15 cellular contexts compared by ENCODE assay signal in genomic region chr22:40449676-40450035, GRCh38.
DNase-seq lines count a peak whose midpoint lies in the region; ATAC-seq and TF ChIP-seq lines count a peak whose summit lies in the region.
"Had no signal": no experiment of that assay in that cellular context is flagged by ENCODE, and none has a peak within 500 bp of the region (broad histone marks: within the 10 kb centered on the region; RNA-seq: fewer than 3 reads in every experiment).

No MANE protein-coding gene starts in this region.

- peaks cover 23% of the 10 kb centered on the region for H3K79me2 ChIP-seq in GM23338 (replicated peaks; ENCODE audit: insufficient read depth)

- H3K9me3 Mint-ChIP-seq in GM23338 (peaks cover 3% of the 10 kb centered on the region; the same call in 2 of the 3 replicates), naive B cell (no peaks in the 10 kb centered on the region)

- POLR2A ChIA-PET in GM10248 (lab: Yijun Ruan, JAX): no interaction called here

- 0 out of 2 replicates have a peak, but pooled peaks cover 13% of the 10 kb centered on the region for H3F3A ChIP-seq in GM23338 (replicated peaks; ENCODE audit: low read depth)

- peak overlapping the region; percentile 61 for H3K4me2 ChIP-seq in GM23338

- DNase-seq in AG20443 (ENCODE audit: low spot score) (peak; percentile 26), GM23338 (ENCODE audit: low spot score) (no peak), cerebellum (ENCODE audit: low spot score) (peak; percentile 66), naive B cell (no peak), GM10248 (ENCODE audit: extremely low spot score) (no peak), WERI-Rb-1 (no peak)
- DNase-seq: activated naive CD4-positive, alpha-beta T cell; endodermal cell; islet precursor cell; OCI-M1; pancreas had no signal

- no peak for TF ChIP-seq CTCF in GM23338 (conservative IDR thresholded peaks at IDR 0.05; ENCODE audit: low read depth in 2 of 2)
- no peak for TF ChIP-seq CTCF in GM10248 (IDR thresholded peaks at IDR 0.05; ENCODE audit: control extremely low read depth, extremely low read depth, low read depth, missing control alignments)
- no peak for TF ChIP-seq CTCF in WERI-Rb-1 (IDR thresholded peaks at IDR 0.05; ENCODE audit: low read depth, low read length)

- ATAC-seq in GM23338 (no peak), naive B cell (ENCODE audit: low read depth in 2 of 2) (no peak), HG02852 (IDR thresholded peaks at IDR 0.05; ENCODE audit: unreplicated experiment) (no peak), HG03520 (IDR thresholded peaks at IDR 0.05; ENCODE audit: unreplicated experiment) (no peak)
- ATAC-seq: HCT116 had no signal

- CTCF ChIA-PET in GM10248 (lab: Yijun Ruan, JAX): interaction anchor here (1.0 to 3.3 kb wide), 2 partner anchors 13 to 25 kb away, joined by 3 to 27 read pairs; no protein-coding TSS in a partner anchor

- H3K27ac Mint-ChIP-seq in GM23338: no peak overlapping the region
- H3K27ac Mint-ChIP-seq in naive B cell: peak overlapping the region in 4 of 6 donors; percentile 39 to 89 (median 54)
- H3K27ac Mint-ChIP-seq: endodermal cell had no signal

- H3K27me3 Mint-ChIP-seq in GM23338 (ENCODE audit: insufficient read depth, low read depth, poor library complexity): peaks cover 5% of the 10 kb centered on the region
- H3K27me3 Mint-ChIP-seq in naive B cell: no peaks in the 10 kb centered on the region

- H3K27ac ChIP-seq in GM23338 (ENCODE audit: low read depth): peak overlapping the region; percentile 71; the same call in 1 of the 2 replicates
- H3K27ac ChIP-seq in WERI-Rb-1: no peak overlapping the region
- H3K27ac ChIP-seq: pancreas, VCaP had no signal

- no peak overlapping the region for H2AFZ ChIP-seq in GM23338

- H3K36me3 ChIP-seq in GM23338 (ENCODE audit: insufficient read depth): no peaks in the 10 kb centered on the region
- no peaks in the 10 kb centered on the region; the same call in none of the 2 replicates for H3K36me3 ChIP-seq in WERI-Rb-1
- H3K36me3 ChIP-seq: pancreas had no signal

- peaks cover 7% of the 10 kb centered on the region; the same call in 2 of the 3 replicates for H3K36me3 Mint-ChIP-seq in GM23338 (ENCODE audit: low read depth)
- H3K36me3 Mint-ChIP-seq in naive B cell: peaks cover 3 to 16% of the 10 kb centered on the region in 2 donors

- H3K4me3 Mint-ChIP-seq in GM23338: no peak overlapping the region
- no peak overlapping the region for H3K4me3 Mint-ChIP-seq in naive B cell
- H3K4me3 Mint-ChIP-seq: endodermal cell had no signal

- H3K9me3 ChIP-seq in WERI-Rb-1 (ENCODE audit: severe bottlenecking): no peaks in the 10 kb centered on the region
- H3K9me3 ChIP-seq: pancreas had no signal

- H3K27me3 ChIP-seq in GM23338 (ENCODE audit: insufficient read depth): no peaks in the 10 kb centered on the region
- H3K27me3 ChIP-seq in WERI-Rb-1 (ENCODE audit: insufficient read depth, low read depth, severe bottlenecking): no peaks in the 10 kb centered on the region
- H3K27me3 ChIP-seq: pancreas had no signal

- H3K4me1 Mint-ChIP-seq in GM23338 (peaks cover 22% of the 10 kb centered on the region), naive B cell (peaks cover 53 to 96% (median 78%) of the 10 kb centered on the region in 3 donors)

- 0 out of 2 replicates have a peak overlapping the region, but pooled peaks have one; percentile 18 for H3K4me3 ChIP-seq in GM23338
- no peak overlapping the region for H3K4me3 ChIP-seq in WERI-Rb-1 (ENCODE audit: low read depth, low read length)
- H3K4me3 ChIP-seq: pancreas had no signal

- no peaks in the 10 kb centered on the region for H3K9me2 ChIP-seq in GM23338 (ENCODE audit: insufficient read depth)

- peaks cover 31% of the 10 kb centered on the region for H3K4me1 ChIP-seq in GM23338 (ENCODE audit: insufficient read depth)

- no peaks in the 10 kb centered on the region for H4K20me1 ChIP-seq in GM23338 (replicated peaks; ENCODE audit: insufficient read depth)

TF ChIP-seq in GM23338, 12 proteins besides CTCF, POLR2A, EP300 and RAD21 (continues in another document):
- TF ChIP-seq ZNF462 (CRISPR knock-in tag; IDR thresholded peaks at IDR 0.05): no peak
- TF ChIP-seq STAT1 (IDR thresholded peaks at IDR 0.05; ENCODE audit: unreplicated experiment): no peak
- TF ChIP-seq EZH2 (IDR thresholded peaks at IDR 0.05; ENCODE audit: low read depth, unreplicated experiment): no peak
- TF ChIP-seq EZH2phosphoT487 (IDR thresholded peaks at IDR 0.05; ENCODE audit: unreplicated experiment): no peak
- no peak for TF ChIP-seq JUNB (IDR thresholded peaks at IDR 0.05; ENCODE audit: unreplicated experiment)
- TF ChIP-seq, protein P1, sequence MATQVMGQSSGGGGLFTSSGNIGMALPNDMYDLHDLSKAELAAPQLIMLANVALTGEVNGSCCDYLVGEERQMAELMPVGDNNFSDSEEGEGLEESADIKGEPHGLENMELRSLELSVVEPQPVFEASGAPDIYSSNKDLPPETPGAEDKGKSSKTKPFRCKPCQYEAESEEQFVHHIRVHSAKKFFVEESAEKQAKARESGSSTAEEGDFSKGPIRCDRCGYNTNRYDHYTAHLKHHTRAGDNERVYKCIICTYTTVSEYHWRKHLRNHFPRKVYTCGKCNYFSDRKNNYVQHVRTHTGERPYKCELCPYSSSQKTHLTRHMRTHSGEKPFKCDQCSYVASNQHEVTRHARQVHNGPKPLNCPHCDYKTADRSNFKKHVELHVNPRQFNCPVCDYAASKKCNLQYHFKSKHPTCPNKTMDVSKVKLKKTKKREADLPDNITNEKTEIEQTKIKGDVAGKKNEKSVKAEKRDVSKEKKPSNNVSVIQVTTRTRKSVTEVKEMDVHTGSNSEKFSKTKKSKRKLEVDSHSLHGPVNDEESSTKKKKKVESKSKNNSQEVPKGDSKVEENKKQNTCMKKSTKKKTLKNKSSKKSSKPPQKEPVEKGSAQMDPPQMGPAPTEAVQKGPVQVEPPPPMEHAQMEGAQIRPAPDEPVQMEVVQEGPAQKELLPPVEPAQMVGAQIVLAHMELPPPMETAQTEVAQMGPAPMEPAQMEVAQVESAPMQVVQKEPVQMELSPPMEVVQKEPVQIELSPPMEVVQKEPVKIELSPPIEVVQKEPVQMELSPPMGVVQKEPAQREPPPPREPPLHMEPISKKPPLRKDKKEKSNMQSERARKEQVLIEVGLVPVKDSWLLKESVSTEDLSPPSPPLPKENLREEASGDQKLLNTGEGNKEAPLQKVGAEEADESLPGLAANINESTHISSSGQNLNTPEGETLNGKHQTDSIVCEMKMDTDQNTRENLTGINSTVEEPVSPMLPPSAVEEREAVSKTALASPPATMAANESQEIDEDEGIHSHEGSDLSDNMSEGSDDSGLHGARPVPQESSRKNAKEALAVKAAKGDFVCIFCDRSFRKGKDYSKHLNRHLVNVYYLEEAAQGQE (IDR thresholded peaks at IDR 0.05; ENCODE audit: unreplicated experiment): no peak

Comparison
In these comparisons a context has a peak if more than half of its experiments do, and no peak if none do; other contexts are left out.
1. DNase-seq: peak in AG20443 (single experiment) and cerebellum (single experiment); none in GM23338 (single experiment), naive B cell (single experiment), GM10248 (single experiment) and WERI-Rb-1 (single experiment).